ENCODE assay signal across 19 cellular contexts in genomic region chr12:44653886-44654527, GRCh38.
A peak's percentile ranks its signal among the peaks of the same experiment; 100 is the strongest.
DNase-seq lines count a peak whose midpoint lies in the region; TF ChIP-seq lines count a peak whose summit lies in the region.
"Had no signal": no experiment of that assay in that cellular context is flagged by ENCODE, and none has a peak within 500 bp of the region (broad histone marks: within the 10 kb centered on the region; RNA-seq: fewer than 3 reads in every experiment).

No MANE protein-coding gene starts in this region.

- H3K27ac Mint-ChIP-seq in brain = peak overlapping the region; percentile 41 to 96 (median 73)
- no peak overlapping the region for H3K27ac Mint-ChIP-seq in activated CD4-positive, alpha-beta memory T cell treated with anti-CD3 and anti-CD28 coated beads for 36 hours
- H3K27ac Mint-ChIP-seq: activated CD4-positive, alpha-beta T cell treated with anti-CD3 and anti-CD28 coated beads, Interleukin-2, amount 10 ng/mL, durations not matched to agents 7 days and 5 days; mesothelial cell of epicardium; naive B cell had no signal

- H3K4me3 ChIP-seq in DOHH2 (ENCODE audit: low read length) (no peak overlapping the region), trophoblast cell (ENCODE audit: low read depth, low read length) (no peak overlapping the region)
- H3K4me3 ChIP-seq: body of pancreas, ovary, upper lobe of right lung had no signal

- TF ChIP-seq CTCF in DOHH2 (IDR thresholded peaks at IDR 0.05; ENCODE audit: low read depth, low read length, poor library complexity, severe bottlenecking) = no peak
- no peak for TF ChIP-seq CTCF in brain (conservative IDR thresholded peaks at IDR 0.05)

- H2AFZ ChIP-seq in trophoblast cell (ENCODE audit: insufficient read depth, low read length, poor library complexity) = no peak overlapping the region

- no peak overlapping the region for H2BK120ac ChIP-seq in trophoblast cell (ENCODE audit: insufficient read depth, low read length, poor library complexity)

- no peak overlapping the region for H3K23ac ChIP-seq in trophoblast cell (ENCODE audit: low read length)

- DNase-seq in NCI-H69 (lab: John Stamatoyannopoulos, UW) (peak; percentile 24), trophoblast cell (no peak), OCI-M1 (lab: John Stamatoyannopoulos, UW) (no peak), NCI-H524 treated with DMSO at 0.1 percent for 48 hours (lab: John Stamatoyannopoulos, UW) (no peak)
- DNase-seq in activated CD4-positive, alpha-beta memory T cell treated with anti-CD3 and anti-CD28 coated beads for 36 hours = no peak
- DNase-seq: activated CD4-positive, alpha-beta T cell treated with anti-CD3 and anti-CD28 coated beads, Interleukin-2, amount 10 ng/mL, durations not matched to agents 7 days and 5 days; activated CD8-positive, alpha-beta memory T cell treated with anti-CD3 and anti-CD28 coated beads, Interleukin-2, amount 50 U/mL, for 4 hours; body of pancreas; naive B cell; NCI-H1417 treated with DMSO at 0.1 percent for 48 hours; ovary; retina; stimulated activated CD4-positive, alpha-beta T cell treated with anti-CD3 and anti-CD28 coated beads, Interleukin-2, amount 100 ng/mL, for 24 hours; upper lobe of right lung had no signal

- H3K36me3 ChIP-seq in DOHH2 (ENCODE audit: control insufficient read depth, low read length) (no peaks in the 10 kb centered on the region), trophoblast cell (ENCODE audit: control insufficient read depth in 1 of 2, insufficient read depth in 2 of 2, low read length in 2 of 2) (no peaks in the 10 kb centered on the region)
- H3K36me3 ChIP-seq: ovary, upper lobe of right lung had no signal

- no peak overlapping the region for H2BK5ac ChIP-seq in trophoblast cell (ENCODE audit: low read depth, low read length, poor library complexity)

- no peak overlapping the region for H3K18ac ChIP-seq in trophoblast cell (ENCODE audit: low read length)

- no peak overlapping the region for H2AK5ac ChIP-seq in trophoblast cell (ENCODE audit: low read length)

- CTCF ChIA-PET in activated CD4-positive, alpha-beta memory T cell treated with anti-CD3 and anti-CD28 coated beads for 36 hours (lab: Charles Lee) = interaction anchor here (0.8 kb wide), 1 partner anchor 222 kb away, joined by 3 read pairs; the partner anchor contains the start of gene NELL2

- WGBS in trophoblast cell (ENCODE audit: extremely low coverage, insufficient coverage, insufficient read length) = no CpG with 5 or more reads among the region's 3 CpGs

- H3F3A ChIP-seq in DOHH2 (ENCODE audit: control insufficient read depth, insufficient read depth) = no peaks in the 10 kb centered on the region

- no peaks in the 10 kb centered on the region for H3K27me3 ChIP-seq in DOHH2 (ENCODE audit: control insufficient read depth, low read length)
- H3K27me3 ChIP-seq in trophoblast cell (ENCODE audit: insufficient read depth, low read length) = no peaks in the 10 kb centered on the region
- H3K27me3 ChIP-seq: body of pancreas, ovary, upper lobe of right lung had no signal

- no peak overlapping the region for H3K9ac ChIP-seq in trophoblast cell (ENCODE audit: low read length)
- H3K9ac ChIP-seq: KMS-11 had no signal

- no peaks in the 10 kb centered on the region for H3K27me3 Mint-ChIP-seq in brain
- no peaks in the 10 kb centered on the region for H3K27me3 Mint-ChIP-seq in activated CD4-positive, alpha-beta memory T cell treated with anti-CD3 and anti-CD28 coated beads for 36 hours
- H3K27me3 Mint-ChIP-seq: activated CD4-positive, alpha-beta T cell treated with anti-CD3 and anti-CD28 coated beads, Interleukin-2, amount 10 ng/mL, durations not matched to agents 7 days and 5 days; naive B cell had no signal

- no peaks in the 10 kb centered on the region for H3K9me3 ChIP-seq in DOHH2 (ENCODE audit: control insufficient read depth, insufficient read depth, low read length)
- H3K9me3 ChIP-seq in trophoblast cell (ENCODE audit: insufficient read depth, low read depth, low read length) = no peaks in the 10 kb centered on the region
- H3K9me3 ChIP-seq: body of pancreas, ovary, upper lobe of right lung had no signal

- peaks cover 45% of the 10 kb centered on the region for H3K4me1 Mint-ChIP-seq in brain
- peaks cover 14% of the 10 kb centered on the region for H3K4me1 Mint-ChIP-seq in activated CD4-positive, alpha-beta memory T cell treated with anti-CD3 and anti-CD28 coated beads for 36 hours (ENCODE audit: low read depth)
- H3K4me1 Mint-ChIP-seq: activated CD4-positive, alpha-beta T cell treated with anti-CD3 and anti-CD28 coated beads, Interleukin-2, amount 10 ng/mL, durations not matched to agents 7 days and 5 days; naive B cell had no signal

- intact Hi-C loops in activated CD4-positive, alpha-beta memory T cell treated with anti-CD3 and anti-CD28 coated beads for 36 hours (cut with micrococcal nuclease) = no loop called here

- 0 out of 2 replicates have a peak overlapping the region, but pooled peaks have one; percentile 23 for H3K4me2 ChIP-seq in DOHH2 (ENCODE audit: low read length)
- peak overlapping the region; percentile 45 for H3K4me2 ChIP-seq in trophoblast cell (ENCODE audit: low read length)
- H3K4me2 ChIP-seq: KMS-11 had no signal

- H3K4me1 ChIP-seq in DOHH2 (ENCODE audit: control insufficient read depth, low read length) = peaks cover 14% of the 10 kb centered on the region
- H3K4me1 ChIP-seq in trophoblast cell (ENCODE audit: control insufficient read depth in 1 of 2, insufficient read depth in 2 of 2, low read length in 2 of 2) = peaks cover 7 to 8% of the 10 kb centered on the region in 2 experiments
- H3K4me1 ChIP-seq: body of pancreas, upper lobe of right lung had no signal

- H3K9me3 Mint-ChIP-seq in brain = peaks cover 1 to 7% (median 6%) of the 10 kb centered on the region in 5 experiments
- peaks cover under 1% of the 10 kb centered on the region for H3K9me3 Mint-ChIP-seq in activated CD4-positive, alpha-beta memory T cell treated with anti-CD3 and anti-CD28 coated beads for 36 hours
- H3K9me3 Mint-ChIP-seq: activated CD4-positive, alpha-beta T cell treated with anti-CD3 and anti-CD28 coated beads, Interleukin-2, amount 10 ng/mL, durations not matched to agents 7 days and 5 days; mesothelial cell of epicardium had no signal

- peak overlapping the region in 1 of 5 experiments; percentile 23 for H3K4me3 Mint-ChIP-seq in brain
- no peak overlapping the region for H3K4me3 Mint-ChIP-seq in activated CD4-positive, alpha-beta memory T cell treated with anti-CD3 and anti-CD28 coated beads for 36 hours
- H3K4me3 Mint-ChIP-seq: activated CD4-positive, alpha-beta T cell treated with anti-CD3 and anti-CD28 coated beads, Interleukin-2, amount 10 ng/mL, durations not matched to agents 7 days and 5 days; mesothelial cell of epicardium; naive B cell had no signal

- no peaks in the 10 kb centered on the region for H3K9me2 ChIP-seq in DOHH2 (replicated peaks; ENCODE audit: control insufficient read depth, low read length)

- no peak overlapping the region for H4K8ac ChIP-seq in trophoblast cell (ENCODE audit: low read depth, low read length)

- H4K20me1 ChIP-seq in DOHH2 (ENCODE audit: control insufficient read depth, insufficient read depth, low read depth, low read length) = no peaks in the 10 kb centered on the region

- no peak overlapping the region for H3K14ac ChIP-seq in trophoblast cell (ENCODE audit: low read length)

- peaks cover 8% of the 10 kb centered on the region for H3K36me3 Mint-ChIP-seq in brain
- peaks cover 6% of the 10 kb centered on the region for H3K36me3 Mint-ChIP-seq in activated CD4-positive, alpha-beta memory T cell treated with anti-CD3 and anti-CD28 coated beads for 36 hours
- H3K36me3 Mint-ChIP-seq: mesothelial cell of epicardium, naive B cell had no signal

- no peak overlapping the region for H4K12ac ChIP-seq in trophoblast cell (ENCODE audit: low read depth, low read length)

- H3K79me1 ChIP-seq in trophoblast cell (ENCODE audit: low read length) = no peaks in the 10 kb centered on the region

- H3K4ac ChIP-seq in trophoblast cell (ENCODE audit: low read depth, low read length) = no peak overlapping the region

- H3K79me2 ChIP-seq in DOHH2 (ENCODE audit: control insufficient read depth, low read length) (no peaks in the 10 kb centered on the region), trophoblast cell (ENCODE audit: control insufficient read depth, insufficient read depth, low read length, poor library complexity) (no peaks in the 10 kb centered on the region)

- peak overlapping the region; percentile 29 for H3K27ac ChIP-seq in DOHH2 (ENCODE audit: low read depth, low read length)
- no peak overlapping the region for H3K27ac ChIP-seq in trophoblast cell (ENCODE audit: low read depth, low read length)
- H3K27ac ChIP-seq: body of pancreas, KMS-11, ovary, upper lobe of right lung, VCaP had no signal

- POLR2A ChIA-PET in activated CD4-positive, alpha-beta memory T cell treated with anti-CD3 and anti-CD28 coated beads for 36 hours (lab: Charles Lee) = no interaction called here

- no peak overlapping the region for H2BK12ac ChIP-seq in trophoblast cell (ENCODE audit: low read length)

- H4K91ac ChIP-seq in trophoblast cell (ENCODE audit: low read depth, low read length) = no peak overlapping the region
